Comparison of ENCODE assay signal across 1 cellular context in genomic region chr20:4112490-4113420, GRCh38.
TF ChIP-seq lines count a peak whose summit lies in the region.

No MANE protein-coding gene starts in this region.

TF ChIP-seq in HepG2, 621 proteins besides CTCF, POLR2A, EP300 and RAD21:
- TF ChIP-seq ZNF792 (CRISPR knock-in tag; IDR thresholded peaks at IDR 0.05): no peak
- peak; percentile 97 for TF ChIP-seq ZNF329 (CRISPR knock-in tag; IDR thresholded peaks at IDR 0.05; ENCODE audit: low read depth)
